Comparison of ENCODE assay signal across 8 cellular contexts in the genomic region with DNA sequence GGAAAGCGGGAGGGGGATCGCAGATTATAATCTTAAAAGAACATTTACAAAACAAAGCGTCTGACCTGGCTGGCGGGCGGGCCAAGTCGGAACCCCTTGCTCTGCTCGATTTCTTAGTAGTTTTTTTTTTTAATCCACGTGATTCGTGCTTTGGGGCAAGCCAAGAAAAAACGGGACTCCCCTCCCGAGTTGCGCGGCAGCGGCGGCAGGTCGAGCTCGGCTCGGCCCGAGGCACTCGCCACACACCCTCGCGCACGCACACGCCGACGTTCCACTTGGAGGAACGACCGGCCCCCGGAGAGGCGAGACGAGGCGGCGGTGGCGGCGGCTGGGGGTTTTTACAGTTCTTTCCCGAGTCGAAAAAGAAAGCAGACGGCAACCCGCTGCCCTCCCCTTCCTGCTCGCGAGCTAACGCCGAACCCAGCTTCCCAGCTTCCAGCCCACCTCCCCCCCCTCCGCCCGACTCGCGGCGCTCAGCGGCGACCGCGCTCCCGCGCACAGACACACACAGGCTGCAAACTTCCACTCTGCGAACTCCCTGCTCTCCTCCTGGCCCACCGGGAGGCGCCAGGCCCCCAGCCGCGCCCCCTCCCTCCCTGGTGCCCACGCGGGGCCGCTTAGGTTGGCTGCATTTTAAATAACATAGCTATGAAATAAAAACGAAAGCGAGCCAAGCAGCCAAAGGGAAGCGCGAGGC. TPM values are rescaled to one million over a fixed set of nuclear protein-coding genes. Genes with fewer than 3 reads are reported as not detected.
DNase-seq lines count a peak whose midpoint lies in the region; ATAC-seq, FAIRE-seq and TF ChIP-seq lines count a peak whose summit lies in the region.

No MANE protein-coding gene starts in this region.

- no peaks in the 10 kb centered on the region for H3K9me1 ChIP-seq in keratinocyte (ENCODE audit: control insufficient read depth, extremely low read depth, insufficient read depth, low read length)

- WGBS in GM12878 (ENCODE audit: insufficient coverage, insufficient replicate concordance, low lambda C conversion rate, missing lambda C conversion rate) = 30% methylated on average over 42 of the region's 66 CpGs

- DNase-seq in NCI-H82 (lab: John Stamatoyannopoulos, UW) (peak; percentile 52), NCI-H82 treated with DMSO at 0.1 percent for 48 hours (lab: John Stamatoyannopoulos, UW; ENCODE audit: unreplicated experiment) (no peak), T-helper 1 cell (peak; percentile 57 to 71 (median 67)), GM12878 (ENCODE audit: low read depth, low spot score) (no peak), keratinocyte (ENCODE audit: low read depth, low spot score) (no peak), MV-4-11 (lab: John Stamatoyannopoulos, UW) (no peak)
- DNase-seq in stimulated activated CD4-positive, alpha-beta T cell treated with anti-CD3 and anti-CD28 coated beads, Interleukin-15, amount 100 ng/mL, for 24 hours = peak; percentile 72

- H3K36me3 ChIP-seq in GM12878 (ENCODE audit: control insufficient read depth in 2 of 2, insufficient read depth in 2 of 2, low read length in 1 of 2) (no peaks in the 10 kb centered on the region), keratinocyte (ENCODE audit: control insufficient read depth in 2 of 2, extremely low read depth in 1 of 2, insufficient read depth in 2 of 2, low read length in 2 of 2) (no peaks in the 10 kb centered on the region)

- peak; percentile 3; the same call in 1 of the 2 replicates for TF ChIP-seq POLR2A in GM12878 (IDR thresholded peaks at IDR 0.05; ENCODE audit: low read depth, low read length)

- POLR2A ChIA-PET in GM12878 (lab: Charles Lee) = no interaction called here

- no peaks in the 10 kb centered on the region for H4K20me1 ChIP-seq in GM12878 (ENCODE audit: control insufficient read depth, insufficient read depth)
- no peaks in the 10 kb centered on the region for H4K20me1 ChIP-seq in keratinocyte (ENCODE audit: control insufficient read depth, extremely low read depth, insufficient read depth, low read length)

- no peak overlapping the region; the same call in 1 of the 2 replicates for H3K4me2 ChIP-seq in GM12878 (ENCODE audit: control insufficient read depth, insufficient read depth)
- H3K4me2 ChIP-seq in keratinocyte (ENCODE audit: control insufficient read depth, extremely low read depth, insufficient read depth, low read depth, low read length) = peak overlapping the region; percentile 46

- H3K9me3 ChIP-seq in GM12878 (replicated peaks; ENCODE audit: control insufficient read depth, insufficient read depth, low read length) = no peaks in the 10 kb centered on the region; the same call in 2 of the 3 replicates
- H3K9me3 ChIP-seq in keratinocyte (ENCODE audit: control insufficient read depth, low read depth, low read length) = no peaks in the 10 kb centered on the region

- H3K27me3 ChIP-seq in GM12878 (replicated peaks in 1 of 2; ENCODE audit: control insufficient read depth in 2 of 2, insufficient read depth in 2 of 2, low read length in 1 of 2) (no peaks in the 10 kb centered on the region), keratinocyte (ENCODE audit: control insufficient read depth, extremely low read depth, insufficient read depth, low read length) (peaks cover 32% of the 10 kb centered on the region)

- no peak overlapping the region for H2AFZ ChIP-seq in GM12878 (ENCODE audit: control insufficient read depth, low read depth, low read length)
- no peak overlapping the region for H2AFZ ChIP-seq in keratinocyte (ENCODE audit: control insufficient read depth, low read length)

- no peak for TF ChIP-seq EP300 in GM12878 (IDR thresholded peaks at IDR 0.05; ENCODE audit: borderline replicate concordance in 1 of 2, control insufficient read depth in 1 of 2, low read depth in 2 of 2, low read length in 2 of 2)

- BruUV-seq in GM12878 (replicated peaks; lab: Mats Ljungman, UMichigan) = no TSS peak

- in situ Hi-C loops in GM12878 (cut with MboI) = no loop called here

- TF ChIP-seq CTCF in GM12878 (IDR thresholded peaks at IDR 0.05 in 2 of 3, conservative IDR thresholded peaks at IDR 0.05 in 1 of 3; ENCODE audit: control insufficient read depth in 2 of 3, extremely low read depth in 1 of 3, insufficient read depth in 1 of 3, low read depth in 3 of 3, low read length in 3 of 3) = no peak
- no peak for TF ChIP-seq CTCF in keratinocyte (optimal IDR thresholded peaks at IDR 0.05 in 1 of 3, IDR thresholded peaks at IDR 0.05 in 1 of 3, conservative IDR thresholded peaks at IDR 0.05 in 1 of 3; ENCODE audit: extremely low read depth in 1 of 3, insufficient read depth in 2 of 3, low read length in 3 of 3)

- H3K9ac ChIP-seq in GM12878 (ENCODE audit: control insufficient read depth, insufficient read depth, low read length) = peak overlapping the region; percentile 55; the same call in 1 of the 2 replicates
- peak overlapping the region; percentile 54 for H3K9ac ChIP-seq in keratinocyte (ENCODE audit: control insufficient read depth, extremely low read depth, insufficient read depth, low read length)

- no peak for TF ChIP-seq RAD21 in GM12878 (IDR thresholded peaks at IDR 0.05; ENCODE audit: insufficient read depth, low read depth, low read length)

- ATAC-seq in GM12878 = peak; percentile 6
- ATAC-seq in HG02852 (IDR thresholded peaks at IDR 0.05; ENCODE audit: unreplicated experiment) = no peak

- dilution Hi-C loops in keratinocyte (cut with MboI; ENCODE audit: extremely low pct_ligation_motif_present, low sequenced_read_pairs) = no loop called here

- RAD21 ChIA-PET in GM12878 (lab: Charles Lee; ENCODE audit: unreplicated experiment) = interaction anchor here (1.4 to 4.0 kb wide), 3 partner anchors 83 to 280 kb away, joined by 4 to 20 read pairs (median 5); no protein-coding TSS in a partner anchor

- peaks cover 4% of the 10 kb centered on the region; the same call in 1 of the 2 replicates for H3K4me1 ChIP-seq in GM12878 (ENCODE audit: control insufficient read depth, insufficient read depth, low read length)
- H3K4me1 ChIP-seq in keratinocyte (ENCODE audit: control insufficient read depth, extremely low read depth, insufficient read depth, low read length) = peaks cover 12% of the 10 kb centered on the region

- H3K4me3 ChIP-seq in GM12878 = peak overlapping the region; percentile 72
- H3K4me3 ChIP-seq in keratinocyte (ENCODE audit: control insufficient read depth in 2 of 3, extremely low read depth in 1 of 3, insufficient read depth in 2 of 3, low read depth in 1 of 3, low read length in 3 of 3) = peak overlapping the region; percentile 51 to 65 (median 53)

- intact Hi-C loops in GM12878 (cut with micrococcal nuclease; ENCODE audit: unreplicated experiment) = loop anchor here (5.0 to 10.0 kb wide), 4 partner anchors 84 to 378 kb away; no protein-coding TSS in a partner anchor

- CTCF ChIA-PET in GM12878 (lab: Yijun Ruan, JAX) = interaction anchor here (0.6 kb wide), 1 partner anchor 205 kb away, joined by 3 read pairs; no protein-coding TSS in a partner anchor

- peaks cover 28% of the 10 kb centered on the region for H3K79me2 ChIP-seq in GM12878 (ENCODE audit: control insufficient read depth, insufficient read depth, low read length)
- peaks cover 12% of the 10 kb centered on the region for H3K79me2 ChIP-seq in keratinocyte (ENCODE audit: control insufficient read depth, insufficient read depth, low read length)

- SMC1A ChIA-PET in GM12878 (lab: Charles Lee; ENCODE audit: uncharacterized antibody, unreplicated experiment) = no interaction called here

- FAIRE-seq in GM12878 (lab: Jason Lieb, UNC) (no peak), keratinocyte (lab: Jason Lieb, UNC) (no peak)

- H3K27ac ChIP-seq in GM12878 (ENCODE audit: control insufficient read depth, insufficient read depth) = no peak overlapping the region; the same call in 1 of the 2 replicates
- peak overlapping the region; percentile 31 for H3K27ac ChIP-seq in keratinocyte (ENCODE audit: control insufficient read depth, insufficient read depth, low read length)

TF ChIP-seq in GM12878, 131 proteins besides CTCF, POLR2A, EP300 and RAD21 (continues in another document):
- TF ChIP-seq BHLHE40 (IDR thresholded peaks at IDR 0.05; ENCODE audit: borderline replicate concordance in 1 of 2, low read depth in 2 of 2, low read length in 1 of 2) = peak in 1 of 2 experiments; percentile 43; a peak in 1 of 4 replicates

RNA-seq across cellular contexts. Expression of a gene that starts 1.2 kb away (rescaled TPM):
- 8.7 and 10.9 TPM in 2 replicates for total RNA-seq in GM12878 (2013; cell fraction: nucleolus; rRNA removed)
- 9.9 and 12.8 TPM in 2 replicates for total RNA-seq in GM12878 (2014; rRNA removed)
- total RNA-seq in GM12878 (2014; rRNA removed; fragmentation: Illumina TruSeq; extraction: Trizol) = 7.0 and 7.3 TPM in 2 replicates
- total RNA-seq in GM12878 (2021) = 16.4 and 17.5 TPM in 2 replicates
- 9.8 TPM for polyA plus RNA-seq in GM12878 (2011; ENCODE audit: low read depth)
- polyA plus RNA-seq in GM12878 (2011; rRNA removed) = 7.5 and 8.0 TPM in 2 replicates
- 6.9 and 11.2 TPM in 2 replicates for polyA plus RNA-seq in GM12878 (2011; cell fraction: cytosol; rRNA removed)
- polyA plus RNA-seq in GM12878 (2011; cell fraction: nucleus; rRNA removed) = 22.9 and 32.6 TPM in 2 replicates
- polyA plus RNA-seq in GM12878 (2012) = 12.0 and 13.5 TPM in 2 replicates
- 14.6 and 14.8 TPM in 2 replicates for polyA plus RNA-seq in GM12878 (2014; fragmentation: Illumina TruSeq; extraction: Trizol)
- polyA plus RNA-seq in GM12878 (2014; fragmentation: Nextera tagmentation; extraction: Ambion mirVana) = 1 to 10 TPM; 5.1 to 8.0 TPM
- polyA plus RNA-seq in GM12878 (2014; rRNA removed) = 9.6 and 10.0 TPM in 2 replicates
- polyA plus RNA-seq in GM12878 (2016; fragmentation: Nextera tagmentation; extraction: Ambion mirVana) = 10 to 100 TPM; 10.1 to 10.9 TPM
- 8.6 and 10.0 TPM in 2 replicates for polyA minus RNA-seq in GM12878 (2011; rRNA and poly(A)+ RNA removed)
- polyA minus RNA-seq in GM12878 (2011; cell fraction: cytosol; rRNA and poly(A)+ RNA removed) = 8.4 and 9.4 TPM in 2 replicates
- polyA minus RNA-seq in GM12878 (2011; cell fraction: nucleus; rRNA and poly(A)+ RNA removed) = 7.9 and 12.2 TPM in 2 replicates
- polyA plus RNA-seq in keratinocyte = 2.8 to 5.0 TPM (median 3.6 TPM) in 3 replicates
- polyA plus RNA-seq in keratinocyte (2011; ENCODE audit: low read depth) = 8.0 TPM
- 4.1 and 4.2 TPM in 2 replicates for polyA plus RNA-seq in keratinocyte (2011; cell fraction: cytosol; rRNA removed)
- polyA plus RNA-seq in keratinocyte (2011; cell fraction: nucleus; rRNA removed) = 20.2 and 20.8 TPM in 2 replicates
- 6.2 and 7.2 TPM in 2 replicates for polyA plus RNA-seq in keratinocyte (2012; ENCODE audit: low replicate concordance)
- 2.5 to 11.9 TPM (median 7.5 TPM) in 3 replicates for polyA minus RNA-seq in keratinocyte
- polyA minus RNA-seq in keratinocyte (2011; cell fraction: cytosol; rRNA and poly(A)+ RNA removed) = 4.0 TPM
- polyA minus RNA-seq in keratinocyte (2011; cell fraction: nucleus; rRNA and poly(A)+ RNA removed) = 13.0 and 22.7 TPM in 2 replicates

Comparison
In these comparisons a context has a peak if more than half of its experiments do, and no peak if none do; other contexts are left out.
1. DNase-seq: peak in NCI-H82 (single experiment), T-helper 1 cell (5 of 5) and stimulated activated CD4-positive, alpha-beta T cell treated with anti-CD3 and anti-CD28 coated beads, Interleukin-15, amount 100 ng/mL, for 24 hours (single experiment); none in NCI-H82 treated with DMSO at 0.1 percent for 48 hours (single experiment), GM12878 (single experiment), keratinocyte (single experiment) and MV-4-11 (single experiment).